In genomic region chr9:130745829-130746228, GRCh38 we compare ENCODE assay signal across 22 cellular contexts.
"Had no signal": no experiment of that assay in that cellular context is flagged by ENCODE, and none has a peak within 500 bp of the region (broad histone marks: within the 10 kb centered on the region; RNA-seq: fewer than 3 reads in every experiment).

No MANE protein-coding gene starts in this region.

- H3K27ac Mint-ChIP-seq: activated B cell treated with CpG ODN at 0.5 μM for 24 hours; activated CD4-positive, alpha-beta memory T cell treated with anti-CD3 and anti-CD28 coated beads, Interleukin-2, amount 10 ng/mL, durations not matched to agents 7 days and 5 days; activated naive CD8-positive, alpha-beta T cell treated with anti-CD3 and anti-CD28 coated beads, Interleukin-2, amount 10 ng/mL, durations not matched to agents 7 days and 5 days; activated T-helper 17 cell treated with anti-CD3 and anti-CD28 coated beads, Interleukin-2, amount 50 U/mL, for 72 hours; dendritic cell treated with granulocyte-macrophage colony-stimulating factor and Interleukin-4, amounts not matched to agents 40 ng/mL and 50 ng/mL, for 4 days; memory B cell; naive thymus-derived CD4-positive, alpha-beta T cell; stimulated activated naive CD8-positive, alpha-beta T cell treated with anti-CD3 and anti-CD28 coated beads, Interleukin-15, Interleukin-2, amounts not matched to agents 100 ng/mL and 50 ng/mL, for 24 hours had no signal

- H3K27me3 ChIP-seq: breast epithelium, neural progenitor cell, right lobe of liver, tibial nerve, uterus had no signal

- DNase-seq: activated B cell treated with CpG ODN at 0.5 μM for 24 hours; activated CD4-positive, alpha-beta memory T cell treated with anti-CD3 and anti-CD28 coated beads, Interleukin-2, amount 10 ng/mL, durations not matched to agents 7 days and 5 days; activated CD4-positive, alpha-beta T cell treated with anti-CD3 and anti-CD28 coated beads for 4 hours; activated naive CD4-positive, alpha-beta T cell treated with Interleukin-2 at 50 U/mL for 16 hours; activated naive CD8-positive, alpha-beta T cell treated with anti-CD3 and anti-CD28 coated beads, Interleukin-2, amount 10 ng/mL, durations not matched to agents 7 days and 5 days; activated T-cell treated with anti-CD3 and anti-CD28 coated beads, Interleukin-2, amount 50 U/mL, for 1 hour; effector memory CD4-positive, alpha-beta T cell; foreskin fibroblast; naive thymus-derived CD4-positive, alpha-beta T cell; right lobe of liver; small intestine; stimulated activated CD4-positive, alpha-beta T cell treated with anti-CD3 and anti-CD28 coated beads, Interleukin-15, amount 100 ng/mL, for 24 hours; stimulated activated CD4-positive, alpha-beta T cell treated with anti-CD3 and anti-CD28 coated beads, Interleukin-2, amount 100 ng/mL, for 48 hours; uterus had no signal

- H3K9ac ChIP-seq: neural progenitor cell had no signal

- H3K27ac ChIP-seq: breast epithelium, epithelial cell of prostate, neural progenitor cell, right lobe of liver, tibial nerve, uterus had no signal

- H3K4me3 ChIP-seq: breast epithelium, neural progenitor cell, right lobe of liver, tibial nerve, uterus had no signal

- H3K4me1 ChIP-seq: breast epithelium, neural progenitor cell, uterus had no signal

- H3K4me3 Mint-ChIP-seq: activated B cell treated with CpG ODN at 0.5 μM for 24 hours; activated CD4-positive, alpha-beta memory T cell treated with anti-CD3 and anti-CD28 coated beads, Interleukin-2, amount 10 ng/mL, durations not matched to agents 7 days and 5 days; activated naive CD8-positive, alpha-beta T cell treated with anti-CD3 and anti-CD28 coated beads, Interleukin-2, amount 10 ng/mL, durations not matched to agents 7 days and 5 days; activated T-helper 17 cell treated with anti-CD3 and anti-CD28 coated beads, Interleukin-2, amount 50 U/mL, for 72 hours; dendritic cell treated with granulocyte-macrophage colony-stimulating factor and Interleukin-4, amounts not matched to agents 40 ng/mL and 50 ng/mL, for 4 days; memory B cell; naive thymus-derived CD4-positive, alpha-beta T cell; neural progenitor cell; stimulated activated naive CD8-positive, alpha-beta T cell treated with anti-CD3 and anti-CD28 coated beads, Interleukin-15, Interleukin-2, amounts not matched to agents 100 ng/mL and 50 ng/mL, for 24 hours had no signal

- H3K9me3 Mint-ChIP-seq: activated CD4-positive, alpha-beta memory T cell treated with anti-CD3 and anti-CD28 coated beads, Interleukin-2, amount 10 ng/mL, durations not matched to agents 7 days and 5 days; activated T-helper 17 cell treated with anti-CD3 and anti-CD28 coated beads, Interleukin-2, amount 50 U/mL, for 72 hours; dendritic cell treated with granulocyte-macrophage colony-stimulating factor and Interleukin-4, amounts not matched to agents 40 ng/mL and 50 ng/mL, for 4 days; stimulated activated naive CD8-positive, alpha-beta T cell treated with anti-CD3 and anti-CD28 coated beads, Interleukin-15, Interleukin-2, amounts not matched to agents 100 ng/mL and 50 ng/mL, for 24 hours had no signal

- H2AFZ ChIP-seq: neural progenitor cell had no signal

- H3K4me1 Mint-ChIP-seq: activated B cell treated with CpG ODN at 0.5 μM for 24 hours; activated CD4-positive, alpha-beta memory T cell treated with anti-CD3 and anti-CD28 coated beads, Interleukin-2, amount 10 ng/mL, durations not matched to agents 7 days and 5 days had no signal

- H3K9me3 ChIP-seq: breast epithelium, right lobe of liver, tibial nerve, uterus had no signal

- ATAC-seq: activated T-helper 17 cell treated with anti-CD3 and anti-CD28 coated beads, Interleukin-2, amount 50 U/mL, for 72 hours; naive thymus-derived CD4-positive, alpha-beta T cell; right lobe of liver had no signal

- H3K27me3 Mint-ChIP-seq: activated B cell treated with CpG ODN at 0.5 μM for 24 hours; activated CD4-positive, alpha-beta memory T cell treated with anti-CD3 and anti-CD28 coated beads, Interleukin-2, amount 10 ng/mL, durations not matched to agents 7 days and 5 days; activated naive CD8-positive, alpha-beta T cell treated with anti-CD3 and anti-CD28 coated beads, Interleukin-2, amount 10 ng/mL, durations not matched to agents 7 days and 5 days; activated T-helper 17 cell treated with anti-CD3 and anti-CD28 coated beads, Interleukin-2, amount 50 U/mL, for 72 hours; dendritic cell treated with granulocyte-macrophage colony-stimulating factor and Interleukin-4, amounts not matched to agents 40 ng/mL and 50 ng/mL, for 4 days; memory B cell; naive thymus-derived CD4-positive, alpha-beta T cell; stimulated activated naive CD8-positive, alpha-beta T cell treated with anti-CD3 and anti-CD28 coated beads, Interleukin-15, Interleukin-2, amounts not matched to agents 100 ng/mL and 50 ng/mL, for 24 hours had no signal

- H3K4me2 ChIP-seq: neural progenitor cell had no signal
